14 cellular contexts compared by ENCODE assay signal in genomic region chr19:42412223-42412622, GRCh38. TPM values are rescaled to one million over a fixed set of nuclear protein-coding genes. Genes with fewer than 3 reads are reported as not detected.
DNase-seq lines count a peak whose midpoint lies in the region; ATAC-seq lines count a peak whose summit lies in the region.
"Had no signal": no experiment of that assay in that cellular context is flagged by ENCODE, and none has a peak within 500 bp of the region (broad histone marks: within the 10 kb centered on the region; RNA-seq: fewer than 3 reads in every experiment).

No MANE protein-coding gene starts in this region.

- ATAC-seq in esophagus mucosa (peak; percentile 10), GM19397 (IDR thresholded peaks at IDR 0.05; ENCODE audit: unreplicated experiment) (no peak), GM21528 (IDR thresholded peaks at IDR 0.05; ENCODE audit: low FRiP score, unreplicated experiment) (no peak)
- no peak for ATAC-seq in activated CD4-positive, CD25-positive, alpha-beta regulatory T cell treated with anti-CD3 and anti-CD28 coated beads, Interleukin-2, amount 50 U/mL, for 24 hours
- ATAC-seq: stimulated activated naive B cell treated with anti-CD40 and anti-IgM and Interleukin-4, amounts not matched to agents 10 μg/mL and 1 μg/mL and 100 μg/mL, for 72 hours had no signal

- DNase-seq in DMS 273 treated with DMSO at 0.1 percent for 48 hours (lab: John Stamatoyannopoulos, UW): peak; percentile 22
- DNase-seq in NCI-H82 (lab: John Stamatoyannopoulos, UW): peak; percentile 83
- DNase-seq in occipital lobe (lab: John Stamatoyannopoulos, UW): peak; percentile 58
- DNase-seq in SIG-M5 (lab: John Stamatoyannopoulos, UW): no peak
- DNase-seq: DMS79 treated with DMSO at 0.1 percent for 48 hours; GM23248; NCI-H1694; stimulated activated naive B cell treated with anti-CD40 and anti-IgM and Interleukin-4, amounts not matched to agents 10 μg/mL and 1 μg/mL and 100 μg/mL, for 72 hours had no signal

RNA-seq across cellular contexts. Expression of gene LIPE, which starts 15.0 kb away (rescaled TPM):
- total RNA-seq in esophagus mucosa: 10.8 TPM
- 9.2 TPM for total RNA-seq in occipital lobe

RNA-seq across cellular contexts. Expression of gene CNFN, which starts 22.1 kb away (rescaled TPM):
- total RNA-seq in esophagus mucosa (1,078 TPM), occipital lobe (not detected)
- total RNA-seq: GM23248, lung microvascular endothelial cell, SJSA1 had no signal

RNA-seq across cellular contexts. Expression of gene CXCL17, which starts 30.5 kb away (rescaled TPM):
- total RNA-seq in esophagus mucosa (38.6 TPM), occipital lobe (0.31 TPM)
- total RNA-seq: GM23248, lung microvascular endothelial cell, SJSA1 had no signal

Comparison
In these comparisons a context has a peak if more than half of its experiments do, and no peak if none do; other contexts are left out.
1. RNA of gene CNFN, which starts 22.1 kb away (total RNA-seq): 1,078 TPM in esophagus mucosa (single experiment); not detected in occipital lobe (single experiment); every median in the first group is over 1,000 times any median in the second.
2. RNA of gene CXCL17, which starts 30.5 kb away (total RNA-seq): 38.6 TPM in esophagus mucosa (single experiment); 0.31 TPM in occipital lobe (single experiment); every median in the first group is over 10 times any median in the second.